ENCODE assay signal across 9 cellular contexts in the genomic region with DNA sequence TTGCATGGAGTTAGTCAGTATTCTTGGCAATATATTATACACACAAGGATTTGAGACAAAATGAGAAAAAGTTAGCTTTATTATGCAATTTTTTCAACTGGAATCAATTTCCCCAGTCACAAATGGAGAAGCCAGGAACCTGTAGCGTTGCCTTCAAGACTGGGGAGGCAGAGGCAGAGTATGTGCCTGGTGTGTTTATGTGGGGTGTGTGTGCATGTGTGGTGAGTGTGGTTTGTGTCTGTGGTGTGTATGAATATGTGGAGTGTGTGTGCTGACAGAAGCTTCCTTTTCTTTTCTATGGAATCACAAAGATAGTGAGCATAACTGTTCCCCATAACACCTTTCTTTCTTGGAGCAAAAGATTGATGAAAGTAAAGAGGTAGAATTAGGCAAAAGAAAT. TPM values are rescaled to one million over a fixed set of nuclear protein-coding genes. Genes with fewer than 3 reads are reported as not detected.
"Had no signal": no experiment of that assay in that cellular context is flagged by ENCODE, and none has a peak within 500 bp of the region (broad histone marks: within the 10 kb centered on the region; RNA-seq: fewer than 3 reads in every experiment).

No MANE protein-coding gene starts in this region.

- H3K9ac ChIP-seq: KMS-11 had no signal

- H3K4me2 ChIP-seq: GM23338, KMS-11 had no signal

- DNase-seq: HFFc6, IMR-90, KBM-7 had no signal

- H3K9me3 ChIP-seq: HAP-1 had no signal

- H3K4me1 ChIP-seq: HAP-1 had no signal

- H3K36me3 ChIP-seq: HAP-1 had no signal

- H3K27ac ChIP-seq: KMS-11 had no signal

- H3K4me3 Mint-ChIP-seq: GM23338, HFFc6 had no signal

- ATAC-seq: HCT116 had no signal

- H3K4me3 ChIP-seq: GM23338, HAP-1 had no signal

- H2AFZ ChIP-seq: GM23338 had no signal

- H3K27ac Mint-ChIP-seq: GM23338, HFFc6 had no signal

- H3K9me3 Mint-ChIP-seq: HFFc6 had no signal

- H3K4me1 Mint-ChIP-seq: GM23338 had no signal

RNA-seq across cellular contexts. Expression of a gene that starts 37.0 kb away (rescaled TPM):
- total RNA-seq: GM23338, H1, HT-29 had no signal
- polyA plus RNA-seq: GM23338, H1 had no signal

RNA-seq across cellular contexts. Expression of a gene that starts 54.8 kb away (rescaled TPM):
- polyA plus RNA-seq: IMR-90 had no signal
